14 cellular contexts compared by ENCODE assay signal in genomic region chr3:112115161-112115739, GRCh38. TPM values are rescaled to one million over a fixed set of nuclear protein-coding genes. Genes with fewer than 3 reads are reported as not detected.
A peak's percentile ranks its signal among the peaks of the same experiment; 100 is the strongest.
DNase-seq lines count a peak whose midpoint lies in the region; ATAC-seq, FAIRE-seq and TF ChIP-seq lines count a peak whose summit lies in the region.
"Had no signal": no experiment of that assay in that cellular context is flagged by ENCODE, and none has a peak within 500 bp of the region (broad histone marks: within the 10 kb centered on the region; RNA-seq: fewer than 3 reads in every experiment).

No MANE protein-coding gene starts in this region.

- H4K91ac ChIP-seq in mesenchymal stem cell (ENCODE audit: low read length): no peak overlapping the region

- no peak for FAIRE-seq in HTR-8/SVneo (lab: Jason Lieb, UNC)

- TF ChIP-seq CTCF in activated CD8-positive, alpha-beta T cell treated with anti-CD3 and anti-CD28 coated beads for 36 hours (IDR thresholded peaks at IDR 0.05): no peak

- H2AK5ac ChIP-seq in mesenchymal stem cell (ENCODE audit: low read length, severe bottlenecking): no peak overlapping the region

- H3K27ac ChIP-seq in mesenchymal stem cell (ENCODE audit: low read length, poor library complexity, severe bottlenecking): no peak overlapping the region
- H3K27ac ChIP-seq: dorsolateral prefrontal cortex, SJCRH30 had no signal

- H2BK120ac ChIP-seq in mesenchymal stem cell (ENCODE audit: low read depth, low read length): no peak overlapping the region

- peaks cover 2% of the 10 kb centered on the region for H3K36me3 Mint-ChIP-seq in activated CD8-positive, alpha-beta T cell treated with anti-CD3 and anti-CD28 coated beads for 36 hours (ENCODE audit: low read depth)
- peaks cover 10% of the 10 kb centered on the region for H3K36me3 Mint-ChIP-seq in activated CD8-positive, alpha-beta T cell treated with anti-CD3 and anti-CD28 coated beads, Interleukin-2, amount 10 ng/mL, durations not matched to agents 7 days and 5 days (ENCODE audit: low read depth)
- H3K36me3 Mint-ChIP-seq in stimulated activated naive B cell treated with anti-CD40 and anti-IgM and Interleukin-4, amounts not matched to agents 10 μg/mL and 1 μg/mL and 100 μg/mL, for 72 hours: peaks cover 4 to 7% of the 10 kb centered on the region in 2 donors

- peak overlapping the region; percentile 21 for H3K27ac Mint-ChIP-seq in activated CD8-positive, alpha-beta T cell treated with anti-CD3 and anti-CD28 coated beads for 36 hours
- no peak overlapping the region for H3K27ac Mint-ChIP-seq in activated CD8-positive, alpha-beta T cell treated with anti-CD3 and anti-CD28 coated beads, Interleukin-2, amount 10 ng/mL, durations not matched to agents 7 days and 5 days
- peak overlapping the region; percentile 98 for H3K27ac Mint-ChIP-seq in stimulated activated naive B cell treated with anti-CD40 and anti-IgM and Interleukin-4, amounts not matched to agents 10 μg/mL and 1 μg/mL and 100 μg/mL, for 72 hours

- peak; percentile 38 for DNase-seq in activated CD8-positive, alpha-beta T cell treated with anti-CD3 and anti-CD28 coated beads for 36 hours
- DNase-seq in activated CD8-positive, alpha-beta T cell treated with anti-CD3 and anti-CD28 coated beads, Interleukin-2, amount 10 ng/mL, durations not matched to agents 7 days and 5 days: no peak
- DNase-seq in stimulated activated naive B cell treated with anti-CD40 and anti-IgM and Interleukin-4, amounts not matched to agents 10 μg/mL and 1 μg/mL and 100 μg/mL, for 72 hours: peak; percentile 70
- DNase-seq in HTR-8/SVneo (ENCODE audit: insufficient read length, low spot score): no peak
- no peak for DNase-seq in cardiac septum (ENCODE audit: low spot score)
- no peak for DNase-seq in mesenchymal stem cell
- DNase-seq: dorsolateral prefrontal cortex; GDM1; stimulated activated CD4-positive, alpha-beta T cell treated with anti-CD3 and anti-CD28 coated beads, Interleukin-4, amount 100 ng/mL, for 4 hours had no signal

- no peak overlapping the region for H3K4ac ChIP-seq in mesenchymal stem cell (ENCODE audit: low read depth in 1 of 2, low read length in 2 of 2)

- no peaks in the 10 kb centered on the region for H3K9me3 Mint-ChIP-seq in activated CD8-positive, alpha-beta T cell treated with anti-CD3 and anti-CD28 coated beads for 36 hours
- no peaks in the 10 kb centered on the region for H3K9me3 Mint-ChIP-seq in activated CD8-positive, alpha-beta T cell treated with anti-CD3 and anti-CD28 coated beads, Interleukin-2, amount 10 ng/mL, durations not matched to agents 7 days and 5 days (ENCODE audit: insufficient read depth)
- H3K9me3 Mint-ChIP-seq in stimulated activated naive B cell treated with anti-CD40 and anti-IgM and Interleukin-4, amounts not matched to agents 10 μg/mL and 1 μg/mL and 100 μg/mL, for 72 hours: peaks cover 0 to 1% of the 10 kb centered on the region in 2 donors

- H3K27me3 ChIP-seq in mesenchymal stem cell (ENCODE audit: control insufficient read depth in 1 of 2, insufficient read depth in 1 of 2, low read length in 2 of 2): no peaks in the 10 kb centered on the region
- H3K27me3 ChIP-seq: SJCRH30 had no signal

- no peaks in the 10 kb centered on the region for H3K27me3 Mint-ChIP-seq in activated CD8-positive, alpha-beta T cell treated with anti-CD3 and anti-CD28 coated beads for 36 hours
- H3K27me3 Mint-ChIP-seq in activated CD8-positive, alpha-beta T cell treated with anti-CD3 and anti-CD28 coated beads, Interleukin-2, amount 10 ng/mL, durations not matched to agents 7 days and 5 days (ENCODE audit: low read depth): no peaks in the 10 kb centered on the region
- no peaks in the 10 kb centered on the region for H3K27me3 Mint-ChIP-seq in stimulated activated naive B cell treated with anti-CD40 and anti-IgM and Interleukin-4, amounts not matched to agents 10 μg/mL and 1 μg/mL and 100 μg/mL, for 72 hours

- H3K18ac ChIP-seq in mesenchymal stem cell (ENCODE audit: low read depth in 1 of 2, low read length in 2 of 2): no peak overlapping the region

- peaks cover 34% of the 10 kb centered on the region for H3K4me1 Mint-ChIP-seq in activated CD8-positive, alpha-beta T cell treated with anti-CD3 and anti-CD28 coated beads for 36 hours (ENCODE audit: low read depth)
- peaks cover 27% of the 10 kb centered on the region for H3K4me1 Mint-ChIP-seq in activated CD8-positive, alpha-beta T cell treated with anti-CD3 and anti-CD28 coated beads, Interleukin-2, amount 10 ng/mL, durations not matched to agents 7 days and 5 days (ENCODE audit: low read depth)
- peaks cover 66 to 83% of the 10 kb centered on the region in 2 donors for H3K4me1 Mint-ChIP-seq in stimulated activated naive B cell treated with anti-CD40 and anti-IgM and Interleukin-4, amounts not matched to agents 10 μg/mL and 1 μg/mL and 100 μg/mL, for 72 hours

- POLR2A ChIA-PET in activated CD8-positive, alpha-beta T cell treated with anti-CD3 and anti-CD28 coated beads for 36 hours (lab: Charles Lee): no interaction called here
- POLR2A ChIA-PET in activated CD8-positive, alpha-beta T cell treated with anti-CD3 and anti-CD28 coated beads, Interleukin-2, amount 10 ng/mL, durations not matched to agents 7 days and 5 days (lab: Charles Lee): interaction anchor here (1.0 kb wide), 1 partner anchor 16 kb away, joined by 4 read pairs; no protein-coding TSS in a partner anchor

- no peak overlapping the region for H3K4me3 Mint-ChIP-seq in activated CD8-positive, alpha-beta T cell treated with anti-CD3 and anti-CD28 coated beads for 36 hours
- no peak overlapping the region for H3K4me3 Mint-ChIP-seq in activated CD8-positive, alpha-beta T cell treated with anti-CD3 and anti-CD28 coated beads, Interleukin-2, amount 10 ng/mL, durations not matched to agents 7 days and 5 days
- H3K4me3 Mint-ChIP-seq in stimulated activated naive B cell treated with anti-CD40 and anti-IgM and Interleukin-4, amounts not matched to agents 10 μg/mL and 1 μg/mL and 100 μg/mL, for 72 hours: peak overlapping the region; percentile 54 to 67

- H3K14ac ChIP-seq in mesenchymal stem cell (ENCODE audit: low read length in 2 of 2): no peak overlapping the region

- no peak overlapping the region for H3K9ac ChIP-seq in mesenchymal stem cell (ENCODE audit: low read length)

- H2BK5ac ChIP-seq in mesenchymal stem cell (ENCODE audit: low read depth, low read length, poor library complexity, severe bottlenecking): no peak overlapping the region

- intact Hi-C loops in activated CD8-positive, alpha-beta T cell treated with anti-CD3 and anti-CD28 coated beads for 36 hours (cut with micrococcal nuclease): no loop called here
- intact Hi-C loops in cardiac septum (cut with DNase I): no loop called here

- no peaks in the 10 kb centered on the region for H3K9me3 ChIP-seq in mesenchymal stem cell (ENCODE audit: control insufficient read depth, low read length)
- H3K9me3 ChIP-seq: SJCRH30 had no signal

- H3K4me3 ChIP-seq in mesenchymal stem cell (ENCODE audit: insufficient read depth in 1 of 2, low read depth in 1 of 2, low read length in 2 of 2): no peak overlapping the region
- H3K4me3 ChIP-seq: dorsolateral prefrontal cortex, SJCRH30 had no signal

- 97% methylated on average over 5 of the region's 6 CpGs for WGBS in mesenchymal stem cell

- peaks cover 19 to 31% of the 10 kb centered on the region in 2 experiments for H3K36me3 ChIP-seq in mesenchymal stem cell (ENCODE audit: control insufficient read depth in 1 of 2, insufficient read depth in 2 of 2, low read depth in 1 of 2, low read length in 2 of 2)
- H3K36me3 ChIP-seq: SJCRH30 had no signal

- H3K79me1 ChIP-seq in mesenchymal stem cell (replicated peaks; ENCODE audit: low read length, poor library complexity, severe bottlenecking): peaks cover 29% of the 10 kb centered on the region

- H3K23ac ChIP-seq in mesenchymal stem cell (ENCODE audit: low read length in 2 of 2): peak overlapping the region in 1 of 2 experiments; percentile 17

- H4K8ac ChIP-seq in mesenchymal stem cell (ENCODE audit: low read length): no peak overlapping the region

- no peak overlapping the region for H2BK15ac ChIP-seq in mesenchymal stem cell (ENCODE audit: low read depth, poor library complexity, severe bottlenecking)

- no peak overlapping the region for H3K4me2 ChIP-seq in mesenchymal stem cell (ENCODE audit: low read length, poor library complexity, severe bottlenecking)

- ATAC-seq in activated CD8-positive, alpha-beta T cell treated with anti-CD3 and anti-CD28 coated beads for 36 hours: peak; percentile 43
- no peak for ATAC-seq in activated CD8-positive, alpha-beta T cell treated with anti-CD3 and anti-CD28 coated beads, Interleukin-2, amount 10 ng/mL, durations not matched to agents 7 days and 5 days
- ATAC-seq in GM21786 (IDR thresholded peaks at IDR 0.05; ENCODE audit: unreplicated experiment): peak; percentile 33
- ATAC-seq in HG03460 (IDR thresholded peaks at IDR 0.05; ENCODE audit: unreplicated experiment): peak; percentile 36
- peak; percentile 48 to 56 for ATAC-seq in stimulated activated naive B cell treated with anti-CD40 and anti-IgM and Interleukin-4, amounts not matched to agents 10 μg/mL and 1 μg/mL and 100 μg/mL, for 72 hours (replicated peaks)

- H2BK12ac ChIP-seq in mesenchymal stem cell (ENCODE audit: low read length in 2 of 2): no peak overlapping the region

- no peak overlapping the region for H2AFZ ChIP-seq in mesenchymal stem cell (ENCODE audit: low read depth, low read length)

- CTCF ChIA-PET in activated CD8-positive, alpha-beta T cell treated with anti-CD3 and anti-CD28 coated beads for 36 hours (lab: Charles Lee): interaction anchor here (0.6 to 1.5 kb wide), 2 partner anchors 22 to 178 kb away, joined by 3 read pairs; partner anchors contain the start of gene SLC9C1
- CTCF ChIA-PET in activated CD8-positive, alpha-beta T cell treated with anti-CD3 and anti-CD28 coated beads, Interleukin-2, amount 10 ng/mL, durations not matched to agents 7 days and 5 days (lab: Charles Lee): interaction anchor here (1.0 to 1.3 kb wide), 2 partner anchors 18 to 21 kb away, joined by 3 to 4 read pairs; partner anchors contain the start of gene GCSAM

- H3K4me1 ChIP-seq in mesenchymal stem cell (ENCODE audit: control insufficient read depth, insufficient read depth, low read depth, low read length): no peaks in the 10 kb centered on the region
- H3K4me1 ChIP-seq: SJCRH30 had no signal

RNA-seq across cellular contexts. Expression of gene GCSAM, which starts 17.8 kb away (rescaled TPM):
- total RNA-seq in activated CD8-positive, alpha-beta T cell treated with anti-CD3 and anti-CD28 coated beads for 36 hours: 10 to 100 TPM in 1 of 2 experiments, 1 to 10 TPM in 1; 9.9 to 12.9 TPM
- 1 to 10 TPM; 5.6 to 6.9 TPM for total RNA-seq in activated CD8-positive, alpha-beta T cell treated with anti-CD3 and anti-CD28 coated beads, Interleukin-2, amount 10 ng/mL, durations not matched to agents 7 days and 5 days
- not detected for total RNA-seq in cardiac septum
- not detected for polyA plus RNA-seq in mesenchymal stem cell (2013, experiment 1 of 2)
- 0.04 TPM for polyA plus RNA-seq in mesenchymal stem cell (2013, experiment 2 of 2)
- total RNA-seq: SJCRH30 had no signal
- polyA plus RNA-seq: AG04450, neural cell had no signal

RNA-seq across cellular contexts. Expression of gene C3orf52, which starts 29.1 kb away (rescaled TPM):
- total RNA-seq in activated CD8-positive, alpha-beta T cell treated with anti-CD3 and anti-CD28 coated beads for 36 hours: 1 to 10 TPM; 2.0 to 3.3 TPM
- 1 to 10 TPM; 2.3 to 2.5 TPM for total RNA-seq in activated CD8-positive, alpha-beta T cell treated with anti-CD3 and anti-CD28 coated beads, Interleukin-2, amount 10 ng/mL, durations not matched to agents 7 days and 5 days
- 5.1 TPM for total RNA-seq in cardiac septum
- polyA plus RNA-seq in mesenchymal stem cell (2013, experiment 1 of 2): 1.0 TPM
- polyA plus RNA-seq in mesenchymal stem cell (2013, experiment 2 of 2): 1.4 TPM

Comparison
In these comparisons a context has a peak if more than half of its experiments do, and no peak if none do; other contexts are left out.
1. DNase-seq: peak in activated CD8-positive, alpha-beta T cell treated with anti-CD3 and anti-CD28 coated beads for 36 hours (single experiment) and stimulated activated naive B cell treated with anti-CD40 and anti-IgM and Interleukin-4, amounts not matched to agents 10 μg/mL and 1 μg/mL and 100 μg/mL, for 72 hours (single experiment); none in activated CD8-positive, alpha-beta T cell treated with anti-CD3 and anti-CD28 coated beads, Interleukin-2, amount 10 ng/mL, durations not matched to agents 7 days and 5 days (single experiment), HTR-8/SVneo (single experiment), cardiac septum (single experiment) and mesenchymal stem cell (single experiment).
2. H3K4me3 Mint-ChIP-seq: peak in stimulated activated naive B cell treated with anti-CD40 and anti-IgM and Interleukin-4, amounts not matched to agents 10 μg/mL and 1 μg/mL and 100 μg/mL, for 72 hours (2 of 2); none in activated CD8-positive, alpha-beta T cell treated with anti-CD3 and anti-CD28 coated beads for 36 hours (single experiment) and activated CD8-positive, alpha-beta T cell treated with anti-CD3 and anti-CD28 coated beads, Interleukin-2, amount 10 ng/mL, durations not matched to agents 7 days and 5 days (single experiment).